In the genomic region with DNA sequence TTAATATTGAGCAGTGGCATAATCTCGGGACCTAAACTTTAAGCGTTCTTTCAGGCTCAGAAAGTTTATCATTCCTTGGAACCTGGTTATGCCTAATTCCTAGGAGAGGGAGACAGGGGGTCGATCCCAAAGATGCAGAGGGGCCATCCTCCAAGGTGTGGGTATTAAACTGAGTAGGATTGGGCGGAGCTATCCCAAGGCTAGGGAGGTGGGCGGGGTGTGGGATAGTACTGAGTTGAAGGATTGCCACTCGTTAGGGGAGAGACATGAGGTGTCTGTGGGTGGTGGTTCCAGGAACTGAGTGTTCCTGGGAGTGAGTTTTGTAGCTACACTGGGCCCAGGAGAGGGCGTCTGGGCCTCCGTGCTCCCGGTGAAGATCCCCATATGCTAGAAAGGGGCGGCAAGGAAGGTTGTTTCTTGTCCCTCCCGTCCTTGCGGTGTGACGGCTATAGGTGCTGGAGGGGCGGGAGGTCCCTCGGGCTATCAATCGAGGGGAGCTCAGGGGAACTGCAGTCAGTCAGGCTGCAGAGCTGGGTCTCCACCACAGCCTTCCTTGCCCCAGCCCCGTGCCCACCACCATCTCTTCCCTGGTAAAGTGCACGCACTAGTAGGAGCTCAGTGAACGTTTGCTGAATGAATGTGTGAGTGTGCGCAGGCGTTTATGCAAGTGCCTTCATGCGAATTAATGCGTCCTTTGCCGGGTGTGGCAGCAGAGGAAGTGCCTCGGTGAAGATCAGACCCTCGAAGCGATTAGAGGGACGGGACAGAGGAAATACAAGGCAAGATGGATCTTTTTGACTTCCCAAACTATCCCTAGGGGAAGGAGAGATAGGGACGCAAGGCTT, we compare ENCODE assay signal across 12 cellular contexts. TPM values are rescaled to one million over a fixed set of nuclear protein-coding genes. Genes with fewer than 3 reads are reported as not detected.
DNase-seq lines count a peak whose midpoint lies in the region; ATAC-seq, FAIRE-seq and TF ChIP-seq lines count a peak whose summit lies in the region.
"Had no signal": no experiment of that assay in that cellular context is flagged by ENCODE, and none has a peak within 500 bp of the region (broad histone marks: within the 10 kb centered on the region; RNA-seq: fewer than 3 reads in every experiment).

No MANE protein-coding gene starts in this region.

- no peaks in the 10 kb centered on the region for H3K36me3 ChIP-seq in CD4-positive, CD25-positive, alpha-beta regulatory T cell (ENCODE audit: control insufficient read depth, insufficient read depth, low read length)
- no peaks in the 10 kb centered on the region for H3K36me3 ChIP-seq in keratinocyte (ENCODE audit: control insufficient read depth in 2 of 2, extremely low read depth in 1 of 2, insufficient read depth in 2 of 2, low read length in 2 of 2)

- H3K27ac ChIP-seq in CD4-positive, CD25-positive, alpha-beta regulatory T cell (ENCODE audit: insufficient read depth, low read length, poor library complexity, severe bottlenecking): no peak overlapping the region
- H3K27ac ChIP-seq in keratinocyte (ENCODE audit: control insufficient read depth, insufficient read depth, low read length): no peak overlapping the region

- no peak for TF ChIP-seq CTCF in GM13976 (IDR thresholded peaks at IDR 0.05; ENCODE audit: borderline replicate concordance, control extremely low read depth, extremely low read depth, insufficient read depth, missing control alignments)
- TF ChIP-seq CTCF in activated CD8-positive, alpha-beta T cell treated with anti-CD3 and anti-CD28 coated beads for 36 hours (IDR thresholded peaks at IDR 0.05): no peak
- TF ChIP-seq CTCF in keratinocyte (optimal IDR thresholded peaks at IDR 0.05 in 1 of 3, IDR thresholded peaks at IDR 0.05 in 1 of 3, conservative IDR thresholded peaks at IDR 0.05 in 1 of 3; ENCODE audit: extremely low read depth in 1 of 3, insufficient read depth in 2 of 3, low read length in 3 of 3): peak in 2 of 3 experiments; percentile 26 to 46

- CTCF ChIA-PET in activated CD8-positive, alpha-beta T cell treated with anti-CD3 and anti-CD28 coated beads for 36 hours (lab: Charles Lee): interaction anchor here (0.9 to 2.1 kb wide), 6 partner anchors 9 to 127 kb away, joined by 3 to 16 read pairs (median 5); a partner anchor contains a TSS

- H3K27me3 ChIP-seq in CD4-positive, CD25-positive, alpha-beta regulatory T cell (ENCODE audit: control insufficient read depth, insufficient read depth, low read length): peaks cover 57% of the 10 kb centered on the region
- H3K27me3 ChIP-seq in keratinocyte (ENCODE audit: control insufficient read depth, extremely low read depth, insufficient read depth, low read length): peaks cover 100% of the 10 kb centered on the region

- dilution Hi-C loops in keratinocyte (cut with MboI; ENCODE audit: extremely low pct_ligation_motif_present, low sequenced_read_pairs): no loop called here

- intact Hi-C loops in activated CD8-positive, alpha-beta T cell treated with anti-CD3 and anti-CD28 coated beads for 36 hours (cut with micrococcal nuclease): loop anchor here (5.0 kb wide), 1 partner anchor 237 kb away; no protein-coding TSS in a partner anchor

- DNase-seq in CD4-positive, CD25-positive, alpha-beta regulatory T cell: peak in 2 of 3 donors; percentile 34 to 49
- DNase-seq in GM13976 (ENCODE audit: low spot score) (peak; percentile 46), keratinocyte (ENCODE audit: low read depth, low spot score) (no peak), NCI-H2227 (lab: John Stamatoyannopoulos, UW; ENCODE audit: unreplicated experiment) (no peak)
- DNase-seq in activated CD8-positive, alpha-beta T cell treated with anti-CD3 and anti-CD28 coated beads for 36 hours: peak; percentile 45
- DNase-seq: foreskin melanocyte, NCI-H2081 had no signal

- H3K9ac ChIP-seq in keratinocyte (ENCODE audit: control insufficient read depth, extremely low read depth, insufficient read depth, low read length): no peak overlapping the region

- H3K4me1 ChIP-seq in CD4-positive, CD25-positive, alpha-beta regulatory T cell (ENCODE audit: control insufficient read depth, insufficient read depth, low read length, poor library complexity, severe bottlenecking): peaks cover 82% of the 10 kb centered on the region
- H3K4me1 ChIP-seq in keratinocyte (ENCODE audit: control insufficient read depth, extremely low read depth, insufficient read depth, low read length): peaks cover under 1% of the 10 kb centered on the region

- peaks cover 21 to 75% (median 42%) of the 10 kb centered on the region in 4 donors for H3K4me1 Mint-ChIP-seq in CD4-positive, CD25-positive, alpha-beta regulatory T cell
- H3K4me1 Mint-ChIP-seq in activated CD8-positive, alpha-beta T cell treated with anti-CD3 and anti-CD28 coated beads for 36 hours (ENCODE audit: low read depth): peaks cover 58% of the 10 kb centered on the region

- no peak for ATAC-seq in CD4-positive, CD25-positive, alpha-beta regulatory T cell (ENCODE audit: low read depth in 2 of 2)
- no peak for ATAC-seq in activated CD8-positive, alpha-beta T cell treated with anti-CD3 and anti-CD28 coated beads for 36 hours
- ATAC-seq in HG02970 (IDR thresholded peaks at IDR 0.05; ENCODE audit: low FRiP score, unreplicated experiment) (no peak), GM19467 (IDR thresholded peaks at IDR 0.05; ENCODE audit: unreplicated experiment) (no peak), GM21717 (IDR thresholded peaks at IDR 0.05; ENCODE audit: unreplicated experiment) (no peak)

- H3K79me2 ChIP-seq in keratinocyte (ENCODE audit: control insufficient read depth, insufficient read depth, low read length): no peaks in the 10 kb centered on the region

- H3K9me1 ChIP-seq in keratinocyte (ENCODE audit: control insufficient read depth, extremely low read depth, insufficient read depth, low read length): no peaks in the 10 kb centered on the region

- H3K4me3 ChIP-seq in CD4-positive, CD25-positive, alpha-beta regulatory T cell (ENCODE audit: low read depth, low read length): no peak overlapping the region
- H3K4me3 ChIP-seq in keratinocyte (ENCODE audit: control insufficient read depth in 2 of 3, extremely low read depth in 1 of 3, insufficient read depth in 2 of 3, low read depth in 1 of 3, low read length in 3 of 3): no peak overlapping the region

- H4K20me1 ChIP-seq in keratinocyte (ENCODE audit: control insufficient read depth, extremely low read depth, insufficient read depth, low read length): peaks cover 7% of the 10 kb centered on the region

- peaks cover 84% of the 10 kb centered on the region for H3K27me3 Mint-ChIP-seq in CD4-positive, CD25-positive, alpha-beta regulatory T cell
- H3K27me3 Mint-ChIP-seq in activated CD8-positive, alpha-beta T cell treated with anti-CD3 and anti-CD28 coated beads for 36 hours: peaks cover 80% of the 10 kb centered on the region

- POLR2A ChIA-PET in activated CD8-positive, alpha-beta T cell treated with anti-CD3 and anti-CD28 coated beads for 36 hours (lab: Charles Lee): interaction anchor here (0.9 to 1.5 kb wide), 4 partner anchors 11 to 137 kb away, joined by 3 to 4 read pairs (median 3); no protein-coding TSS in a partner anchor

- peak overlapping the region; percentile 33 to 86 (median 62) for H3K4me3 Mint-ChIP-seq in CD4-positive, CD25-positive, alpha-beta regulatory T cell
- H3K4me3 Mint-ChIP-seq in activated CD8-positive, alpha-beta T cell treated with anti-CD3 and anti-CD28 coated beads for 36 hours: no peak overlapping the region

- H2AFZ ChIP-seq in keratinocyte (ENCODE audit: control insufficient read depth, low read length): no peak overlapping the region

- peaks cover 0 to 9% (median 0%) of the 10 kb centered on the region in 7 donors for H3K9me3 Mint-ChIP-seq in CD4-positive, CD25-positive, alpha-beta regulatory T cell
- H3K9me3 Mint-ChIP-seq in activated CD8-positive, alpha-beta T cell treated with anti-CD3 and anti-CD28 coated beads for 36 hours: no peaks in the 10 kb centered on the region

- no peak for FAIRE-seq in keratinocyte (lab: Jason Lieb, UNC)
- FAIRE-seq: urothelium cell line had no signal

- H3K4me2 ChIP-seq in keratinocyte (ENCODE audit: control insufficient read depth, extremely low read depth, insufficient read depth, low read depth, low read length): no peak overlapping the region

- no peak overlapping the region for H3K27ac Mint-ChIP-seq in CD4-positive, CD25-positive, alpha-beta regulatory T cell
- H3K27ac Mint-ChIP-seq in activated CD8-positive, alpha-beta T cell treated with anti-CD3 and anti-CD28 coated beads for 36 hours: no peak overlapping the region

- no peaks in the 10 kb centered on the region for H3K36me3 Mint-ChIP-seq in CD4-positive, CD25-positive, alpha-beta regulatory T cell
- no peaks in the 10 kb centered on the region for H3K36me3 Mint-ChIP-seq in activated CD8-positive, alpha-beta T cell treated with anti-CD3 and anti-CD28 coated beads for 36 hours (ENCODE audit: low read depth)

- in situ Hi-C loops in GM13976 (cut with MboI; ENCODE audit: low sequenced_read_pairs, unreplicated experiment): loop anchor here (5.0 kb wide), 1 partner anchor 407 kb away; no protein-coding TSS in a partner anchor

- H3K9me3 ChIP-seq in CD4-positive, CD25-positive, alpha-beta regulatory T cell (ENCODE audit: control insufficient read depth in 2 of 2, low read length in 2 of 2): no peaks in the 10 kb centered on the region
- no peaks in the 10 kb centered on the region for H3K9me3 ChIP-seq in keratinocyte (ENCODE audit: control insufficient read depth, low read depth, low read length)

RNA-seq across cellular contexts. Expression of a gene that starts 3.0 kb away (rescaled TPM):
- total RNA-seq in CD4-positive, CD25-positive, alpha-beta regulatory T cell: not detected
- under 1 TPM in 1 of 4 donors, not detected in 3; 0.37 TPM for polyA plus RNA-seq in CD4-positive, CD25-positive, alpha-beta regulatory T cell
- under 1 TPM; 0.43 to 0.90 TPM for total RNA-seq in activated CD8-positive, alpha-beta T cell treated with anti-CD3 and anti-CD28 coated beads for 36 hours
- polyA plus RNA-seq in keratinocyte: not detected in 3 replicates
- polyA plus RNA-seq in keratinocyte (2011; ENCODE audit: low read depth): not detected
- polyA plus RNA-seq in keratinocyte (2011; cell fraction: cytosol; rRNA removed): not detected in 2 replicates
- not detected in 2 replicates for polyA plus RNA-seq in keratinocyte (2011; cell fraction: nucleus; rRNA removed)
- polyA plus RNA-seq in keratinocyte (2012; ENCODE audit: low replicate concordance): not detected in 2 replicates
- not detected in 3 replicates for polyA minus RNA-seq in keratinocyte
- not detected for polyA minus RNA-seq in keratinocyte (2011; cell fraction: cytosol; rRNA and poly(A)+ RNA removed)
- not detected in 2 replicates for polyA minus RNA-seq in keratinocyte (2011; cell fraction: nucleus; rRNA and poly(A)+ RNA removed)
- total RNA-seq: myocyte had no signal

RNA-seq across cellular contexts. Expression of a gene that starts 9.1 kb away (rescaled TPM):
- total RNA-seq in CD4-positive, CD25-positive, alpha-beta regulatory T cell: not detected
- polyA plus RNA-seq in CD4-positive, CD25-positive, alpha-beta regulatory T cell: not detected
- under 1 TPM; 0.45 to 0.69 TPM for total RNA-seq in activated CD8-positive, alpha-beta T cell treated with anti-CD3 and anti-CD28 coated beads for 36 hours
- polyA plus RNA-seq in keratinocyte: not detected in 3 replicates
- not detected for polyA plus RNA-seq in keratinocyte (2011; ENCODE audit: low read depth)
- not detected in 2 replicates for polyA plus RNA-seq in keratinocyte (2011; cell fraction: cytosol; rRNA removed)
- not detected in 2 replicates for polyA plus RNA-seq in keratinocyte (2011; cell fraction: nucleus; rRNA removed)
- polyA plus RNA-seq in keratinocyte (2012; ENCODE audit: low replicate concordance): not detected in 2 replicates
- not detected in 3 replicates for polyA minus RNA-seq in keratinocyte
- not detected for polyA minus RNA-seq in keratinocyte (2011; cell fraction: cytosol; rRNA and poly(A)+ RNA removed)
- polyA minus RNA-seq in keratinocyte (2011; cell fraction: nucleus; rRNA and poly(A)+ RNA removed): not detected in 2 replicates
- total RNA-seq: myocyte had no signal

RNA-seq across cellular contexts. Expression of a gene that starts 9.3 kb away (rescaled TPM):
- 162 TPM for total RNA-seq in CD4-positive, CD25-positive, alpha-beta regulatory T cell
- polyA plus RNA-seq in CD4-positive, CD25-positive, alpha-beta regulatory T cell: 100 to 1,000 TPM; 311 to 369 (median 336) TPM
- 100 to 1,000 TPM; 256 to 273 TPM for total RNA-seq in activated CD8-positive, alpha-beta T cell treated with anti-CD3 and anti-CD28 coated beads for 36 hours
- polyA plus RNA-seq in keratinocyte: 140 to 171 TPM (median 162 TPM) in 3 replicates
- 66.4 TPM for polyA plus RNA-seq in keratinocyte (2011; ENCODE audit: low read depth)
- polyA plus RNA-seq in keratinocyte (2011; cell fraction: cytosol; rRNA removed): 81.4 and 116 TPM in 2 replicates
- 145 and 150 TPM in 2 replicates for polyA plus RNA-seq in keratinocyte (2011; cell fraction: nucleus; rRNA removed)
- polyA plus RNA-seq in keratinocyte (2012; ENCODE audit: low replicate concordance): 75.2 and 125 TPM in 2 replicates
- polyA minus RNA-seq in keratinocyte: 234 to 258 TPM (median 248 TPM) in 3 replicates
- polyA minus RNA-seq in keratinocyte (2011; cell fraction: cytosol; rRNA and poly(A)+ RNA removed): 232 TPM
- 82.8 and 101 TPM in 2 replicates for polyA minus RNA-seq in keratinocyte (2011; cell fraction: nucleus; rRNA and poly(A)+ RNA removed)

Comparison
In these comparisons a context has a peak if more than half of its experiments do, and no peak if none do; other contexts are left out.
1. DNase-seq: peak in CD4-positive, CD25-positive, alpha-beta regulatory T cell (2 of 3), GM13976 (single experiment) and activated CD8-positive, alpha-beta T cell treated with anti-CD3 and anti-CD28 coated beads for 36 hours (single experiment); none in keratinocyte (single experiment) and NCI-H2227 (single experiment).
2. CTCF ChIP-seq: peak in keratinocyte (2 of 3); none in GM13976 (single experiment) and activated CD8-positive, alpha-beta T cell treated with anti-CD3 and anti-CD28 coated beads for 36 hours (single experiment).